ENCODE assay signal across 8 cellular contexts in genomic region chr12:11650697-11651281, GRCh38. TPM values are rescaled to one million over a fixed set of nuclear protein-coding genes. Genes with fewer than 3 reads are reported as not detected.
DNase-seq lines count a peak whose midpoint lies in the region; ATAC-seq lines count a peak whose summit lies in the region.

No MANE protein-coding gene starts in this region.

- peaks cover 10 to 35% of the 10 kb centered on the region in 2 donors for H3K36me3 Mint-ChIP-seq in activated naive CD4-positive, alpha-beta T cell treated with anti-CD3 and anti-CD28 coated beads, Interleukin-2, amount 50 U/mL, for 72 hours

- no peaks in the 10 kb centered on the region for H3K9me3 Mint-ChIP-seq in activated naive CD4-positive, alpha-beta T cell treated with anti-CD3 and anti-CD28 coated beads, Interleukin-2, amount 50 U/mL, for 72 hours

- no peak for ATAC-seq in activated naive CD4-positive, alpha-beta T cell treated with anti-CD3 and anti-CD28 coated beads, Interleukin-2, amount 50 U/mL, for 72 hours
- peak; percentile 26 for ATAC-seq in left ventricle myocardium superior
- ATAC-seq in HG03045 (IDR thresholded peaks at IDR 0.05; ENCODE audit: unreplicated experiment) = no peak
- ATAC-seq in GM21737 (IDR thresholded peaks at IDR 0.05; ENCODE audit: unreplicated experiment) = no peak

- peak; percentile 11 to 84 (median 71) for DNase-seq in NCI-H1417 (lab: John Stamatoyannopoulos, UW)
- DNase-seq in NCI-H1417 treated with DMSO at 0.1 percent for 48 hours (lab: John Stamatoyannopoulos, UW) = no peak
- peak; percentile 39 for DNase-seq in NCI-H2029 (lab: John Stamatoyannopoulos, UW)
- peak in 1 of 2 donors; percentile 8 for DNase-seq in activated naive CD4-positive, alpha-beta T cell treated with anti-CD3 and anti-CD28 coated beads, Interleukin-2, amount 50 U/mL, for 72 hours (ENCODE audit: low spot score in 2 of 2)
- no peak for DNase-seq in left ventricle myocardium superior
- peak; percentile 42 for DNase-seq in putamen (ENCODE audit: low spot score)

- intact Hi-C loops in left ventricle myocardium superior (cut with micrococcal nuclease) = loop anchor here (10.0 kb wide), 1 partner anchor 164 kb away; no protein-coding TSS in a partner anchor

- H3K27ac Mint-ChIP-seq in activated naive CD4-positive, alpha-beta T cell treated with anti-CD3 and anti-CD28 coated beads, Interleukin-2, amount 50 U/mL, for 72 hours = peak overlapping the region; percentile 94 to 99

RNA-seq across cellular contexts. Expression of gene ETV6, which starts 1.3 kb away (rescaled TPM):
- 10 to 100 TPM; 15.2 to 80.7 TPM for total RNA-seq in activated naive CD4-positive, alpha-beta T cell treated with anti-CD3 and anti-CD28 coated beads, Interleukin-2, amount 50 U/mL, for 72 hours
- total RNA-seq in left ventricle myocardium superior = 14.7 TPM

Comparison
In these comparisons a context has a peak if more than half of its experiments do, and no peak if none do; other contexts are left out.
1. DNase-seq: peak in NCI-H1417 (3 of 3), NCI-H2029 (single experiment) and putamen (single experiment); none in NCI-H1417 treated with DMSO at 0.1 percent for 48 hours (single experiment) and left ventricle myocardium superior (single experiment).